Comparison of ENCODE assay signal across 14 cellular contexts in the genomic region with DNA sequence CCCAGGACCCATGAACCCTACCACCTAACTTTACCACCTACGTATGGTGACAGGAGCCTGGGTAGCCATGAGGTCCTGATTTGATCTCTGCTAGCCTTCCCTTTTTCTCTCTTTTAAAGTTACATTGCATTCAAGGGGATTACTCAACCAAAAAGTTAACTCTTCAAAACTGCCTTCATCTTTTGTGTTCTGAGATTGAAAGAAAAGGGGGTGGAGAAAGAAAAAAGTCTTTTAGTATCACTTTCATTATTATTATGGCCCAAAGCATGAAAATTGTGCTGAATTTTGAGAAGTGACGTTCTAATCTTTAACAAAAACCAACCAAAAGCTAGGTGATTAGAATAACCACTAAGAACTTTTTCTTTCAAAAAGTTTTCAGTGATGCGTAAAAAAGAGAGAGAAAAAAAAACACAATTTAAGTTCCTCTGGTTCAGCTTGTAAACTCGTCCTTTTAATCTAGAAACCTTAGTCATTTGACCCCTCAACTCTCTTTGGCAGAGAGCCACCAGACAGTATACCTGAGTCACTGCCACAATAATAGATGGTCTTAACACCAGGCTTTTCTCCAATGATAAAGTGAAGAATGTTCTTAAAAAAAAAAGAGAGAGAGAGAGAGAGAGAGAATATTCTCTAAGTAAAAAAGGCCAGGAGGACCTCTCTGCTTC.
A peak's percentile ranks its signal among the peaks of the same experiment; 100 is the strongest.
DNase-seq lines count a peak whose midpoint lies in the region; ATAC-seq, FAIRE-seq and TF ChIP-seq lines count a peak whose summit lies in the region.
"Had no signal": no experiment of that assay in that cellular context is flagged by ENCODE, and none has a peak within 500 bp of the region (broad histone marks: within the 10 kb centered on the region; RNA-seq: fewer than 3 reads in every experiment).

No MANE protein-coding gene starts in this region.

- H3K4me2 ChIP-seq in OCI-LY3 (ENCODE audit: low read length) (peak overlapping the region; percentile 55), MM.1S (ENCODE audit: low read depth, low read length) (no peak overlapping the region)

- no peaks in the 10 kb centered on the region for H3K36me3 ChIP-seq in OCI-LY3 (replicated peaks; ENCODE audit: low read depth, low read length)
- no peaks in the 10 kb centered on the region for H3K36me3 ChIP-seq in MM.1S (replicated peaks; ENCODE audit: insufficient read depth, low read length)

- no peak overlapping the region for H3K27ac Mint-ChIP-seq in activated CD4-positive, alpha-beta memory T cell treated with anti-CD3 and anti-CD28 coated beads for 36 hours
- H3K27ac Mint-ChIP-seq in activated CD4-positive, alpha-beta memory T cell treated with anti-CD3 and anti-CD28 coated beads, Interleukin-2, amount 10 ng/mL, durations not matched to agents 7 days and 5 days: no peak overlapping the region
- H3K27ac Mint-ChIP-seq in WTC11: no peak overlapping the region
- H3K27ac Mint-ChIP-seq: effector memory CD8-positive, alpha-beta T cell had no signal

- CTCF ChIA-PET in activated CD4-positive, alpha-beta memory T cell treated with anti-CD3 and anti-CD28 coated beads for 36 hours (lab: Charles Lee): no interaction called here
- CTCF ChIA-PET in activated CD4-positive, alpha-beta memory T cell treated with anti-CD3 and anti-CD28 coated beads, Interleukin-2, amount 10 ng/mL, durations not matched to agents 7 days and 5 days (lab: Charles Lee): no interaction called here
- CTCF ChIA-PET in WTC11 (lab: Charles Lee): no interaction called here

- no peaks in the 10 kb centered on the region for H3K4me1 Mint-ChIP-seq in activated CD4-positive, alpha-beta memory T cell treated with anti-CD3 and anti-CD28 coated beads for 36 hours (ENCODE audit: low read depth)
- H3K4me1 Mint-ChIP-seq in activated CD4-positive, alpha-beta memory T cell treated with anti-CD3 and anti-CD28 coated beads, Interleukin-2, amount 10 ng/mL, durations not matched to agents 7 days and 5 days: no peaks in the 10 kb centered on the region
- H3K4me1 Mint-ChIP-seq in WTC11: no peaks in the 10 kb centered on the region

- H3K27ac ChIP-seq in OCI-LY3 (ENCODE audit: low read length) (peak overlapping the region; percentile 54), MM.1S (ENCODE audit: low read length) (no peak overlapping the region)
- H3K27ac ChIP-seq: testis had no signal

- H3K36me3 Mint-ChIP-seq in activated CD4-positive, alpha-beta memory T cell treated with anti-CD3 and anti-CD28 coated beads for 36 hours: no peaks in the 10 kb centered on the region
- H3K36me3 Mint-ChIP-seq in activated CD4-positive, alpha-beta memory T cell treated with anti-CD3 and anti-CD28 coated beads, Interleukin-2, amount 10 ng/mL, durations not matched to agents 7 days and 5 days (ENCODE audit: low read depth): no peaks in the 10 kb centered on the region
- 0 out of 2 replicates have a peak, but pooled peaks cover 3% of the 10 kb centered on the region for H3K36me3 Mint-ChIP-seq in WTC11

- no peaks in the 10 kb centered on the region for H3K9me3 Mint-ChIP-seq in activated CD4-positive, alpha-beta memory T cell treated with anti-CD3 and anti-CD28 coated beads for 36 hours
- no peaks in the 10 kb centered on the region for H3K9me3 Mint-ChIP-seq in activated CD4-positive, alpha-beta memory T cell treated with anti-CD3 and anti-CD28 coated beads, Interleukin-2, amount 10 ng/mL, durations not matched to agents 7 days and 5 days
- peaks cover 7% of the 10 kb centered on the region for H3K9me3 Mint-ChIP-seq in WTC11

- H3K4me1 ChIP-seq in OCI-LY3 (ENCODE audit: low read length) (peaks cover 22% of the 10 kb centered on the region), MM.1S (ENCODE audit: low read length) (no peaks in the 10 kb centered on the region)
- H3K4me1 ChIP-seq: testis had no signal

- H2AFZ ChIP-seq in OCI-LY3 (ENCODE audit: low read depth, low read length): 0 out of 2 replicates have a peak overlapping the region, but pooled peaks have one; percentile 53
- no peak overlapping the region for H2AFZ ChIP-seq in MM.1S (ENCODE audit: low read length)

- no peaks in the 10 kb centered on the region for H3F3A ChIP-seq in MM.1S (ENCODE audit: insufficient read depth, low read length)

- ATAC-seq in WTC11: no peak
- ATAC-seq in HG03095 (IDR thresholded peaks at IDR 0.05; ENCODE audit: unreplicated experiment): no peak
- ATAC-seq: effector memory CD8-positive, alpha-beta T cell had no signal

- peak overlapping the region; percentile 10; the same call in 1 of the 2 replicates for H3K9ac ChIP-seq in OCI-LY3 (ENCODE audit: low read length)
- no peak overlapping the region for H3K9ac ChIP-seq in MM.1S (ENCODE audit: low read length)

- no peak overlapping the region for H3K4me3 Mint-ChIP-seq in activated CD4-positive, alpha-beta memory T cell treated with anti-CD3 and anti-CD28 coated beads for 36 hours
- no peak overlapping the region for H3K4me3 Mint-ChIP-seq in activated CD4-positive, alpha-beta memory T cell treated with anti-CD3 and anti-CD28 coated beads, Interleukin-2, amount 10 ng/mL, durations not matched to agents 7 days and 5 days
- no peak overlapping the region for H3K4me3 Mint-ChIP-seq in WTC11
- H3K4me3 Mint-ChIP-seq: effector memory CD8-positive, alpha-beta T cell had no signal

- POLR2A ChIA-PET in activated CD4-positive, alpha-beta memory T cell treated with anti-CD3 and anti-CD28 coated beads for 36 hours (lab: Charles Lee): no interaction called here
- POLR2A ChIA-PET in activated CD4-positive, alpha-beta memory T cell treated with anti-CD3 and anti-CD28 coated beads, Interleukin-2, amount 10 ng/mL, durations not matched to agents 7 days and 5 days (lab: Charles Lee): no interaction called here
- POLR2A ChIA-PET in WTC11 (lab: Charles Lee): no interaction called here

- DNase-seq in activated CD4-positive, alpha-beta memory T cell treated with anti-CD3 and anti-CD28 coated beads for 36 hours: peak; percentile 13
- no peak for DNase-seq in activated CD4-positive, alpha-beta memory T cell treated with anti-CD3 and anti-CD28 coated beads, Interleukin-2, amount 10 ng/mL, durations not matched to agents 7 days and 5 days
- DNase-seq in fibroblast of mammary gland (ENCODE audit: low read depth) (peak; percentile 73), frontal cortex (ENCODE audit: low spot score in 2 of 2) (no peak), MM.1S (no peak), WTC11 (ENCODE audit: low spot score) (no peak)
- DNase-seq: DMS 273 treated with DMSO at 0.1 percent for 48 hours; effector memory CD8-positive, alpha-beta T cell; IMR-90; retina; testis had no signal

- H3K9me2 ChIP-seq in MM.1S (replicated peaks; ENCODE audit: insufficient read depth, low read length): no peaks in the 10 kb centered on the region

- TF ChIP-seq CTCF in OCI-LY3 (IDR thresholded peaks at IDR 0.05; ENCODE audit: low read depth, low read length) (no peak), fibroblast of mammary gland (conservative IDR thresholded peaks at IDR 0.05; ENCODE audit: control insufficient read depth, insufficient read depth, low read depth, low read length) (no peak), MM.1S (IDR thresholded peaks at IDR 0.05; ENCODE audit: low read length) (no peak), WTC11 (IDR thresholded peaks at IDR 0.05) (no peak)

- intact Hi-C loops in activated CD4-positive, alpha-beta memory T cell treated with anti-CD3 and anti-CD28 coated beads for 36 hours (cut with micrococcal nuclease): no loop called here

- H3K27me3 ChIP-seq in OCI-LY3 (ENCODE audit: low read depth, low read length) (no peaks in the 10 kb centered on the region), MM.1S (replicated peaks; ENCODE audit: insufficient read depth, low read length) (no peaks in the 10 kb centered on the region)
- H3K27me3 ChIP-seq: testis had no signal

- FAIRE-seq in frontal cortex (lab: Jason Lieb, UNC): no peak
- FAIRE-seq: GM12892 had no signal

- H3K9me3 ChIP-seq in OCI-LY3 (ENCODE audit: insufficient read depth, low read length) (no peaks in the 10 kb centered on the region), MM.1S (replicated peaks; ENCODE audit: insufficient read depth, low read length) (no peaks in the 10 kb centered on the region)
- H3K9me3 ChIP-seq: testis had no signal

- peak overlapping the region; percentile 47 for H3K4me3 ChIP-seq in OCI-LY3 (ENCODE audit: low read length)
- no peak overlapping the region for H3K4me3 ChIP-seq in fibroblast of mammary gland (ENCODE audit: control insufficient read depth, low read depth, low read length)
- H3K4me3 ChIP-seq in MM.1S (ENCODE audit: low read length): no peak overlapping the region
- H3K4me3 ChIP-seq: testis had no signal

- H3K79me2 ChIP-seq in OCI-LY3 (ENCODE audit: low read length): no peaks in the 10 kb centered on the region
- H3K79me2 ChIP-seq in MM.1S (ENCODE audit: low read length): no peaks in the 10 kb centered on the region

- no peaks in the 10 kb centered on the region for H3K27me3 Mint-ChIP-seq in activated CD4-positive, alpha-beta memory T cell treated with anti-CD3 and anti-CD28 coated beads for 36 hours
- no peaks in the 10 kb centered on the region for H3K27me3 Mint-ChIP-seq in activated CD4-positive, alpha-beta memory T cell treated with anti-CD3 and anti-CD28 coated beads, Interleukin-2, amount 10 ng/mL, durations not matched to agents 7 days and 5 days
- H3K27me3 Mint-ChIP-seq in WTC11 (ENCODE audit: low read depth): no peaks in the 10 kb centered on the region
- H3K27me3 Mint-ChIP-seq: effector memory CD8-positive, alpha-beta T cell had no signal

- H4K20me1 ChIP-seq in OCI-LY3 (ENCODE audit: insufficient read depth, low read length): no peaks in the 10 kb centered on the region
- no peaks in the 10 kb centered on the region for H4K20me1 ChIP-seq in MM.1S (ENCODE audit: insufficient read depth, low read length)

TF ChIP-seq in WTC11, 78 proteins besides CTCF, POLR2A, EP300 and RAD21 (continues in another document):
- TF ChIP-seq, protein P1, sequence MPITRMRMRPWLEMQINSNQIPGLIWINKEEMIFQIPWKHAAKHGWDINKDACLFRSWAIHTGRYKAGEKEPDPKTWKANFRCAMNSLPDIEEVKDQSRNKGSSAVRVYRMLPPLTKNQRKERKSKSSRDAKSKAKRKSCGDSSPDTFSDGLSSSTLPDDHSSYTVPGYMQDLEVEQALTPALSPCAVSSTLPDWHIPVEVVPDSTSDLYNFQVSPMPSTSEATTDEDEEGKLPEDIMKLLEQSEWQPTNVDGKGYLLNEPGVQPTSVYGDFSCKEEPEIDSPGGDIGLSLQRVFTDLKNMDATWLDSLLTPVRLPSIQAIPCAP (CRISPR knock-in tag; IDR thresholded peaks at IDR 0.05): no peak
- TF ChIP-seq TCF7 (CRISPR knock-in tag; IDR thresholded peaks at IDR 0.05; ENCODE audit: low read depth) (no peak), GTF2I (CRISPR knock-in tag; conservative IDR thresholded peaks at IDR 0.05) (no peak), HMGA2 (CRISPR knock-in tag; IDR thresholded peaks at IDR 0.05) (no peak), RORB (CRISPR knock-in tag; IDR thresholded peaks at IDR 0.05) (no peak), FOXP1 (CRISPR knock-in tag; IDR thresholded peaks at IDR 0.05; ENCODE audit: borderline replicate concordance) (no peak)
- TF ChIP-seq, protein P2, sequence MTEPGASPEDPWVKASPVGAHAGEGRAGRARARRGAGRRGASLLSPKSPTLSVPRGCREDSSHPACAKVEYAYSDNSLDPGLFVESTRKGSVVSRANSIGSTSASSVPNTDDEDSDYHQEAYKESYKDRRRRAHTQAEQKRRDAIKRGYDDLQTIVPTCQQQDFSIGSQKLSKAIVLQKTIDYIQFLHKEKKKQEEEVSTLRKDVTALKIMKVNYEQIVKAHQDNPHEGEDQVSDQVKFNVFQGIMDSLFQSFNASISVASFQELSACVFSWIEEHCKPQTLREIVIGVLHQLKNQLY (CRISPR knock-in tag; IDR thresholded peaks at IDR 0.05): no peak

Comparison
In these comparisons a context has a peak if more than half of its experiments do, and no peak if none do; other contexts are left out.
1. DNase-seq: peak in activated CD4-positive, alpha-beta memory T cell treated with anti-CD3 and anti-CD28 coated beads for 36 hours (single experiment) and fibroblast of mammary gland (single experiment); none in activated CD4-positive, alpha-beta memory T cell treated with anti-CD3 and anti-CD28 coated beads, Interleukin-2, amount 10 ng/mL, durations not matched to agents 7 days and 5 days (single experiment), frontal cortex (0 of 2), MM.1S (single experiment) and WTC11 (single experiment).